ENCODE assay signal across 1 cellular context in genomic region chr6:72350256-72350875, GRCh38.
TF ChIP-seq lines count a peak whose summit lies in the region.

No MANE protein-coding gene starts in this region.

TF ChIP-seq in WTC11, 78 proteins besides CTCF, POLR2A, EP300 and RAD21 (continued from another document):
- TF ChIP-seq HMGA2 (CRISPR knock-in tag; IDR thresholded peaks at IDR 0.05) (no peak), ZNF423 (CRISPR knock-in tag; IDR thresholded peaks at IDR 0.05) (no peak), CREM (CRISPR knock-in tag; IDR thresholded peaks at IDR 0.05) (no peak), ZNF121 (CRISPR knock-in tag; IDR thresholded peaks at IDR 0.05) (no peak), EMX1 (CRISPR knock-in tag; IDR thresholded peaks at IDR 0.05) (no peak), ZBTB21 (CRISPR knock-in tag; IDR thresholded peaks at IDR 0.05; ENCODE audit: borderline replicate concordance) (no peak)
TF ChIP-seq in WTC11: peak in this region for 0.
